ENCODE assay signal across 18 cellular contexts in the genomic region with DNA sequence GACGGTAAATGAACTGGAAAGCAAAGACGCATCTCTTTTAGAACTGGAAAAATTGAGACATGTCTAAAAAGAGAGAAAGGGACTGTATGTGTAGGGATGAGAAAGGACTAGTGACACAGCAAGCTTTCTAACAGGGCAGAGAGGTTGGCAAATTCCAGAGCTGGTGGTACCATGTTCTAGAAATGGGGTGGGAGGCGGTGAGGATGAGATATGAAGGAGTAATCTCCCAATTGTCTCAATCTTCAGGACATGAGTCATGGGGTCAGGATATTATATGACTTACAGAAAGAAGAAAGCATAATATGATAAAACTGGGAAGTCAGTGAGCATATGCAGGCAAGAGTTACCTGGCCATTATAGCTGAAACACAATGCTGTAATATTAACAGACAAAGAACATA. TPM values are rescaled to one million over a fixed set of nuclear protein-coding genes. Genes with fewer than 3 reads are reported as not detected.
DNase-seq lines count a peak whose midpoint lies in the region; ATAC-seq, FAIRE-seq and TF ChIP-seq lines count a peak whose summit lies in the region.
"Had no signal": no experiment of that assay in that cellular context is flagged by ENCODE, and none has a peak within 500 bp of the region (broad histone marks: within the 10 kb centered on the region; RNA-seq: fewer than 3 reads in every experiment).

No MANE protein-coding gene starts in this region.

- H3K4me1 ChIP-seq in ACC112 (ENCODE audit: control insufficient read depth, insufficient read depth, low read length, unreplicated experiment) (peaks cover 29% of the 10 kb centered on the region), HCT116 (ENCODE audit: control insufficient read depth in 1 of 2, insufficient read depth in 2 of 2, low read length in 2 of 2) (peaks cover 0 to 40% of the 10 kb centered on the region in 2 experiments; a peak in 2 of 4 replicates), astrocyte (ENCODE audit: insufficient read depth, low read length) (peaks cover 3% of the 10 kb centered on the region)
- H3K4me1 ChIP-seq: Peyer's patch had no signal

- no peak overlapping the region for H3K27ac Mint-ChIP-seq in astrocyte (ENCODE audit: unreplicated experiment)
- H3K27ac Mint-ChIP-seq: CD14-positive monocyte had no signal

- no peaks in the 10 kb centered on the region for H3K9me3 Mint-ChIP-seq in astrocyte (ENCODE audit: unreplicated experiment)

- H3K4me2 ChIP-seq in HCT116 (ENCODE audit: low read length) = peak overlapping the region; percentile 17; the same call in 1 of the 2 replicates
- no peak overlapping the region for H3K4me2 ChIP-seq in astrocyte (ENCODE audit: low read length)
- H3K4me2 ChIP-seq: SK-N-SH had no signal

- no peak for TF ChIP-seq CTCF in HCT116 (IDR thresholded peaks at IDR 0.05 in 2 of 3, conservative IDR thresholded peaks at IDR 0.05 in 1 of 3; ENCODE audit: borderline replicate concordance in 1 of 3, insufficient read depth in 1 of 3, low read depth in 2 of 3, low read length in 2 of 3)
- no peak for TF ChIP-seq CTCF in astrocyte (IDR thresholded peaks at IDR 0.05; ENCODE audit: insufficient read depth, low read depth, low read length)
- TF ChIP-seq CTCF in fibroblast of pulmonary artery (IDR thresholded peaks at IDR 0.05; ENCODE audit: low read length, missing control alignments) = no peak

- RAD21 ChIA-PET in HCT116 (lab: Charles Lee; ENCODE audit: low non-redundant PET in 1 of 2, low total read pairs in 2 of 2, uncharacterized antibody in 2 of 2, unreplicated experiment in 2 of 2) = no interaction called here

- H3K9ac ChIP-seq in HCT116 (ENCODE audit: low read length) (no peak overlapping the region), astrocyte (ENCODE audit: low read length) (no peak overlapping the region)
- H3K9ac ChIP-seq: SK-N-SH had no signal

- peaks cover 19% of the 10 kb centered on the region for H3K4me1 Mint-ChIP-seq in astrocyte (ENCODE audit: low read depth, unreplicated experiment)

- H3K27ac ChIP-seq in ACC112 (ENCODE audit: low read depth, low read length) = peak overlapping the region; percentile 65; the same call in 1 of the 2 replicates
- no peak overlapping the region for H3K27ac ChIP-seq in HCT116 (ENCODE audit: low read depth, low read length)
- H3K27ac ChIP-seq in astrocyte (ENCODE audit: low read depth, low read length) = no peak overlapping the region
- H3K27ac ChIP-seq: HL-60, Peyer's patch had no signal

- no TSS peak for BruUV-seq in HCT116 (replicated peaks; lab: Mats Ljungman, UMichigan)

- H2AFZ ChIP-seq in ACC112 (ENCODE audit: low read length, unreplicated experiment) = peak overlapping the region; percentile 8
- no peak overlapping the region for H2AFZ ChIP-seq in HCT116 (ENCODE audit: low read depth, low read length, poor library complexity, severe bottlenecking)
- no peak overlapping the region for H2AFZ ChIP-seq in astrocyte (ENCODE audit: low read depth, low read length)

- H3K36me3 ChIP-seq in ACC112 (ENCODE audit: insufficient read depth, low read length) (no peaks in the 10 kb centered on the region), HCT116 (ENCODE audit: control insufficient read depth in 1 of 2, insufficient read depth in 2 of 2, low read length in 2 of 2) (no peaks in the 10 kb centered on the region), astrocyte (ENCODE audit: insufficient read depth, low read length) (no peaks in the 10 kb centered on the region)
- H3K36me3 ChIP-seq: Peyer's patch had no signal

- no peaks in the 10 kb centered on the region for H3K9me2 ChIP-seq in HCT116 (ENCODE audit: insufficient read depth)
- H3K9me2 ChIP-seq: SK-N-SH had no signal

- CTCF ChIA-PET in HCT116 (lab: Charles Lee) = no interaction called here

- peaks cover 33% of the 10 kb centered on the region for H3K79me2 ChIP-seq in ACC112 (ENCODE audit: control insufficient read depth, insufficient read depth, low read length, unreplicated experiment)
- H3K79me2 ChIP-seq in HCT116 (ENCODE audit: insufficient read depth, low read length) = peaks cover 15% of the 10 kb centered on the region
- peaks cover 35% of the 10 kb centered on the region for H3K79me2 ChIP-seq in astrocyte (ENCODE audit: insufficient read depth, low read length)

- no peak for ATAC-seq in HCT116

- intact Hi-C loops in HCT116 (cut with micrococcal nuclease) = no loop called here

- H3K9me3 ChIP-seq in HCT116 (ENCODE audit: control insufficient read depth in 1 of 2, insufficient read depth in 1 of 2, low read depth in 1 of 2, low read length in 2 of 2) (no peaks in the 10 kb centered on the region), astrocyte (ENCODE audit: insufficient read depth, low read depth, low read length) (no peaks in the 10 kb centered on the region)
- H3K9me3 ChIP-seq: Peyer's patch, SK-N-SH had no signal

- no peaks in the 10 kb centered on the region for H3K27me3 ChIP-seq in ACC112 (ENCODE audit: insufficient read depth, low read length)
- no peaks in the 10 kb centered on the region for H3K27me3 ChIP-seq in HCT116 (ENCODE audit: insufficient read depth, low read length)
- no peaks in the 10 kb centered on the region for H3K27me3 ChIP-seq in astrocyte (ENCODE audit: insufficient read depth, low read length)
- H3K27me3 ChIP-seq: Peyer's patch had no signal

- H3K36me3 Mint-ChIP-seq in astrocyte (ENCODE audit: low read depth, unreplicated experiment) = no peaks in the 10 kb centered on the region

- H4K20me1 ChIP-seq in HCT116 (ENCODE audit: insufficient read depth) (no peaks in the 10 kb centered on the region), astrocyte (ENCODE audit: insufficient read depth, low read length) (no peaks in the 10 kb centered on the region)

- FAIRE-seq in astrocyte (lab: Jason Lieb, UNC) = peak; percentile 13

- POLR2A ChIA-PET in HCT116 (lab: Charles Lee) = no interaction called here

- no peak for TF ChIP-seq RAD21 in HCT116 (IDR thresholded peaks at IDR 0.05; ENCODE audit: low read depth)

- DNase-seq in HCT116 (ENCODE audit: low read depth, low spot score) (no peak), astrocyte (ENCODE audit: low read depth) (no peak), fibroblast of pulmonary artery (ENCODE audit: low read depth) (peak; percentile 1), NCI-H446 treated with DMSO at 0.1 percent for 48 hours (lab: John Stamatoyannopoulos, UW) (no peak), superior temporal gyrus (ENCODE audit: extremely low spot score) (no peak), NCI-H524 (lab: John Stamatoyannopoulos, UW) (no peak)
- DNase-seq: COR-L47, H7, NCI-H1048, NCI-H1436 treated with DMSO at 0.1 percent for 48 hours, NCI-H2029 treated with DMSO at 0.1 percent for 48 hours, NCI-H524 treated with DMSO at 0.1 percent for 48 hours, Peyer's patch, SHP77, SK-N-SH had no signal

- no peak overlapping the region for H3K4me3 Mint-ChIP-seq in astrocyte (ENCODE audit: unreplicated experiment)
- H3K4me3 Mint-ChIP-seq: CD14-positive monocyte had no signal

- no peak for TF ChIP-seq POLR2A in HCT116 (IDR thresholded peaks at IDR 0.05; ENCODE audit: borderline replicate concordance, extremely low read depth, insufficient read depth, insufficient read length)

- H3K4me3 ChIP-seq in ACC112 (ENCODE audit: low read depth, low read length) (0 out of 2 replicates have a peak overlapping the region, but pooled peaks have one; percentile 24), HCT116 (replicated peaks in 1 of 2; ENCODE audit: low read depth in 1 of 2, low read length in 2 of 2) (no peak overlapping the region), astrocyte (ENCODE audit: insufficient read depth, low read depth, low read length) (no peak overlapping the region), fibroblast of pulmonary artery (replicated peaks; ENCODE audit: low read depth, low read length) (no peak overlapping the region)
- H3K4me3 ChIP-seq: Peyer's patch had no signal

- H3K27me3 Mint-ChIP-seq in astrocyte (ENCODE audit: low read depth, unreplicated experiment) = no peaks in the 10 kb centered on the region

TF ChIP-seq in HCT116, 20 proteins besides CTCF, POLR2A, EP300 and RAD21:
- TF ChIP-seq CEBPB (IDR thresholded peaks at IDR 0.05; ENCODE audit: low read depth) (no peak), TCF7L2 (IDR thresholded peaks at IDR 0.05; ENCODE audit: borderline replicate concordance, extremely low read depth, insufficient read depth, insufficient read length) (no peak), YY1 (IDR thresholded peaks at IDR 0.05; ENCODE audit: extremely low read depth, insufficient replicate concordance, low read depth, low read length) (no peak), SP1 (IDR thresholded peaks at IDR 0.05; ENCODE audit: low read depth) (no peak), EZH2 (IDR thresholded peaks at IDR 0.05) (no peak), CBX3 (IDR thresholded peaks at IDR 0.05; ENCODE audit: low read depth) (no peak), SRF (IDR thresholded peaks at IDR 0.05; ENCODE audit: low read depth) (no peak)

RNA-seq across cellular contexts. Expression of a gene that starts 14.2 kb away (rescaled TPM):
- 11.2 TPM for total RNA-seq in HCT116 (2021; ENCODE audit: unreplicated experiment)
- polyA plus RNA-seq in HCT116 (2012) = 6.7 and 7.0 TPM in 2 replicates
- 17.7 and 19.3 TPM in 2 replicates for total RNA-seq in astrocyte
